2 cellular contexts compared by ENCODE assay signal in genomic region chr9:100440071-100440470, GRCh38.
A peak's percentile ranks its signal among the peaks of the same experiment; 100 is the strongest.
TF ChIP-seq lines count a peak whose summit lies in the region.

No MANE protein-coding gene starts in this region.

TF ChIP-seq in IMR-90, 13 proteins besides CTCF, POLR2A, EP300 and RAD21:
- no peak for TF ChIP-seq MXI1 (IDR thresholded peaks at IDR 0.05; ENCODE audit: borderline replicate concordance, low read depth, low read length)
- no peak for TF ChIP-seq NFE2L2 (IDR thresholded peaks at IDR 0.05; ENCODE audit: low read depth, low read length)
- no peak for TF ChIP-seq CHD1 (IDR thresholded peaks at IDR 0.05; ENCODE audit: low read depth, low read length)
- peak; percentile 77 for TF ChIP-seq RCOR1 (IDR thresholded peaks at IDR 0.05; ENCODE audit: insufficient replicate concordance, low read length)
- peak; percentile 23; the same call in 1 of the 2 replicates for TF ChIP-seq FOS (IDR thresholded peaks at IDR 0.05; ENCODE audit: low read depth, low read length)
- no peak for TF ChIP-seq BHLHE40 (IDR thresholded peaks at IDR 0.05; ENCODE audit: low read depth, low read length)
- peak; percentile 71 for TF ChIP-seq MAFK (IDR thresholded peaks at IDR 0.05; ENCODE audit: low read depth, low read length)
- TF ChIP-seq SMC3 (IDR thresholded peaks at IDR 0.05; ENCODE audit: low read depth, low read length), result no peak
- peak; percentile 93 for TF ChIP-seq CEBPB (IDR thresholded peaks at IDR 0.05; ENCODE audit: low read depth, low read length)
- TF ChIP-seq MAZ (IDR thresholded peaks at IDR 0.05; ENCODE audit: borderline replicate concordance, low read depth, low read length), result no peak
- TF ChIP-seq, protein P1, sequence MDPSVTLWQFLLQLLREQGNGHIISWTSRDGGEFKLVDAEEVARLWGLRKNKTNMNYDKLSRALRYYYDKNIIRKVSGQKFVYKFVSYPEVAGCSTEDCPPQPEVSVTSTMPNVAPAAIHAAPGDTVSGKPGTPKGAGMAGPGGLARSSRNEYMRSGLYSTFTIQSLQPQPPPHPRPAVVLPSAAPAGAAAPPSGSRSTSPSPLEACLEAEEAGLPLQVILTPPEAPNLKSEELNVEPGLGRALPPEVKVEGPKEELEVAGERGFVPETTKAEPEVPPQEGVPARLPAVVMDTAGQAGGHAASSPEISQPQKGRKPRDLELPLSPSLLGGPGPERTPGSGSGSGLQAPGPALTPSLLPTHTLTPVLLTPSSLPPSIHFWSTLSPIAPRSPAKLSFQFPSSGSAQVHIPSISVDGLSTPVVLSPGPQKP (IDR thresholded peaks at IDR 0.05; ENCODE audit: borderline replicate concordance, low read depth, low read length), result no peak
- TF ChIP-seq, protein P2, sequence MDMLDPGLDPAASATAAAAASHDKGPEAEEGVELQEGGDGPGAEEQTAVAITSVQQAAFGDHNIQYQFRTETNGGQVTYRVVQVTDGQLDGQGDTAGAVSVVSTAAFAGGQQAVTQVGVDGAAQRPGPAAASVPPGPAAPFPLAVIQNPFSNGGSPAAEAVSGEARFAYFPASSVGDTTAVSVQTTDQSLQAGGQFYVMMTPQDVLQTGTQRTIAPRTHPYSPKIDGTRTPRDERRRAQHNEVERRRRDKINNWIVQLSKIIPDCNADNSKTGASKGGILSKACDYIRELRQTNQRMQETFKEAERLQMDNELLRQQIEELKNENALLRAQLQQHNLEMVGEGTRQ (IDR thresholded peaks at IDR 0.05; ENCODE audit: low read depth, low read length), result no peak

TF ChIP-seq in H1, 55 proteins besides CTCF, POLR2A, EP300 and RAD21:
- TF ChIP-seq EZH2 (IDR thresholded peaks at IDR 0.05; ENCODE audit: low read depth, low read length, severe bottlenecking) (no peak), CEBPB (IDR thresholded peaks at IDR 0.05; ENCODE audit: low read depth, low read length) (0 out of 2 replicates have a peak, but pooled peaks have one; percentile 23)
